In the genomic region with DNA sequence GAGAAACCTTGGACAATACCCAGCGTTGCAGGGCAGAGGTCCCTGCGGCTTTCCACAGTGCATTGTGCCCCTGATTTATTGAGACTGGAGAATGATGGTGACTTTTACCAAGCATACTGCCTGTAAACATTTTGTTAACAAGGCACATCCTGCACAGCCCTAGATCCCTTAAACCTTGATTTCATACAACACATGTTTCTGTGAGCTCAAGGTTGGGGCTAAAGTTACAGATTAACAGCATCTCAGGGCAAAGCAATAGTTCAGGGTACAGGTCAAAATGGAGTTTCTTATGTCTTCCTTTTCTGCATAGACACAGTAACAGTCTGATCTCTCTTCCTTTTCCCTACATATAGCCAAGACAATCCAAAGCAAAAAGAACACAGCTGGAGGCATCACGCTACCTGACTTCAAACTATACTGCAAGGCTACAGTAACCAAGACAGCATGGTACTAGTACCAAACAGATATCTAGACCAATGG, we compare ENCODE assay signal across 4 cellular contexts. TPM values are rescaled to one million over a fixed set of nuclear protein-coding genes. Genes with fewer than 3 reads are reported as not detected.
"Had no signal": no experiment of that assay in that cellular context is flagged by ENCODE, and none has a peak within 500 bp of the region (broad histone marks: within the 10 kb centered on the region; RNA-seq: fewer than 3 reads in every experiment).

No MANE protein-coding gene starts in this region.

RNA-seq across cellular contexts. Expression of gene CARMIL3, which starts 26.8 kb away (rescaled TPM):
- total RNA-seq: M059J, MCF 10A had no signal

RNA-seq across cellular contexts. Expression of gene CPNE6, which starts 46.4 kb away (rescaled TPM):
- total RNA-seq: LHCN-M2, M059J, MCF 10A, NCI-H460 had no signal
